In genomic region chr1:63630238-63630637, GRCh38 we compare ENCODE assay signal across 20 cellular contexts.
"Had no signal": no experiment of that assay in that cellular context is flagged by ENCODE, and none has a peak within 500 bp of the region (broad histone marks: within the 10 kb centered on the region; RNA-seq: fewer than 3 reads in every experiment).

No MANE protein-coding gene starts in this region.

- H3K27me3 ChIP-seq: ascending aorta, esophagus muscularis mucosa, thyroid gland had no signal

- H3K4me3 Mint-ChIP-seq: activated naive CD4-positive, alpha-beta T cell treated with anti-CD3 and anti-CD28 coated beads, Interleukin-2, amount 10 ng/mL, durations not matched to agents 7 days and 5 days; activated naive CD8-positive, alpha-beta T cell treated with anti-CD3 and anti-CD28 coated beads, Interleukin-2, amount 50 U/mL, for 24 hours had no signal

- H3K9me3 ChIP-seq: ascending aorta, esophagus muscularis mucosa, thyroid gland had no signal

- H3K9me3 Mint-ChIP-seq: activated naive CD4-positive, alpha-beta T cell treated with anti-CD3 and anti-CD28 coated beads, Interleukin-2, amount 10 ng/mL, durations not matched to agents 7 days and 5 days; activated naive CD8-positive, alpha-beta T cell treated with anti-CD3 and anti-CD28 coated beads, Interleukin-2, amount 50 U/mL, for 24 hours had no signal

- H3K4me3 ChIP-seq: ascending aorta, esophagus muscularis mucosa, thyroid gland had no signal

- H3K27ac Mint-ChIP-seq: activated naive CD4-positive, alpha-beta T cell treated with anti-CD3 and anti-CD28 coated beads, Interleukin-2, amount 10 ng/mL, durations not matched to agents 7 days and 5 days; activated naive CD8-positive, alpha-beta T cell treated with anti-CD3 and anti-CD28 coated beads, Interleukin-2, amount 50 U/mL, for 24 hours had no signal

- DNase-seq: activated CD4-positive, alpha-beta T cell treated with anti-CD3 and anti-CD28 coated beads for 1 hour; activated CD8-positive, alpha-beta memory T cell treated with anti-CD3 and anti-CD28 coated beads for 24 hours; activated CD8-positive, alpha-beta memory T cell treated with anti-CD3 and anti-CD28 coated beads, Interleukin-2, amount 50 U/mL, for 48 hours; activated effector memory CD4-positive, alpha-beta T cell treated with Interleukin-2 at 50 U/mL for 16 hours; activated naive CD4-positive, alpha-beta T cell treated with anti-CD3 and anti-CD28 coated beads, Interleukin-2, amount 10 ng/mL, durations not matched to agents 7 days and 5 days; activated naive CD8-positive, alpha-beta T cell treated with anti-CD3 and anti-CD28 coated beads, Interleukin-2, amount 50 U/mL, for 24 hours; activated T-cell treated with anti-CD3 and anti-CD28 coated beads, Interleukin-2, amount 50 U/mL, for 48 hours; hypothalamus; occipital lobe; retina; stimulated activated CD4-positive, alpha-beta T cell treated with anti-CD3 and anti-CD28 coated beads, Interleukin-12 subunit alpha, Interleukin-12 subunit beta, amount 100 ng/mL, for 4 hours; stimulated activated CD4-positive, alpha-beta T cell treated with anti-CD3 and anti-CD28 coated beads, Interleukin-1b, Interleukin-23, amount 100 ng/mL, for 48 hours; stimulated activated CD8-positive, alpha-beta memory T cell treated with anti-CD3 and anti-CD28 coated beads, Interleukin-4, amount 100 ng/mL, for 48 hours; stimulated activated naive CD4-positive, alpha-beta T cell; SW 1271; T-helper 2 cell; thyroid gland had no signal

- H3K27ac ChIP-seq: ascending aorta, esophagus muscularis mucosa, thyroid gland, VCaP had no signal

- H3K27me3 Mint-ChIP-seq: activated naive CD4-positive, alpha-beta T cell treated with anti-CD3 and anti-CD28 coated beads, Interleukin-2, amount 10 ng/mL, durations not matched to agents 7 days and 5 days; activated naive CD8-positive, alpha-beta T cell treated with anti-CD3 and anti-CD28 coated beads, Interleukin-2, amount 50 U/mL, for 24 hours had no signal
